2 cellular contexts compared by ENCODE assay signal in the genomic region with DNA sequence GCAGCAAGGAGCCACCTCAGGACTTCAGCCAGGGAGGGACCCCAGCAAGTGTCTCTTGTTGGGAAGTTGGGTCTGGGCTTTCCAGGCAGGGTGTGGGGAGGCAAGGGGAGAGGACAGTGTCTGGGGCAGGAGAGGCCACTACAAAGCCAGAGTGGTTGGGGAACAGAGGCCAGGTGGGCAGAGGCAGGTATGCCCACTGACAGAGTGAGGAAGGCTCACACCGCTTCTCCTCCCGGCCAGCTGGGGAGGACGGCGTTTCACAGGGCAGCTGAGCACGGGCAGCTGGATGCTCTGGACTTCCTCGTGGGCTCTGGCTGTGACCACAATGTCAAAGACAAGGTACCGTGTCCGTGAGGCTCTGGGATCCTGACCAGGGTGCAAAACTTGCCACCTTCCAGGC.
TF ChIP-seq lines count a peak whose summit lies in the region.

No MANE protein-coding gene starts in this region.

TF ChIP-seq in IMR-90, 13 proteins besides CTCF, POLR2A, EP300 and RAD21:
- TF ChIP-seq FOS (IDR thresholded peaks at IDR 0.05; ENCODE audit: low read depth, low read length) = no peak
- TF ChIP-seq RFX5 (IDR thresholded peaks at IDR 0.05; ENCODE audit: low read depth, low read length) = no peak
- no peak for TF ChIP-seq MXI1 (IDR thresholded peaks at IDR 0.05; ENCODE audit: borderline replicate concordance, low read depth, low read length)
- TF ChIP-seq, protein P1, sequence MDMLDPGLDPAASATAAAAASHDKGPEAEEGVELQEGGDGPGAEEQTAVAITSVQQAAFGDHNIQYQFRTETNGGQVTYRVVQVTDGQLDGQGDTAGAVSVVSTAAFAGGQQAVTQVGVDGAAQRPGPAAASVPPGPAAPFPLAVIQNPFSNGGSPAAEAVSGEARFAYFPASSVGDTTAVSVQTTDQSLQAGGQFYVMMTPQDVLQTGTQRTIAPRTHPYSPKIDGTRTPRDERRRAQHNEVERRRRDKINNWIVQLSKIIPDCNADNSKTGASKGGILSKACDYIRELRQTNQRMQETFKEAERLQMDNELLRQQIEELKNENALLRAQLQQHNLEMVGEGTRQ (IDR thresholded peaks at IDR 0.05; ENCODE audit: low read depth, low read length) = no peak
- no peak for TF ChIP-seq BHLHE40 (IDR thresholded peaks at IDR 0.05; ENCODE audit: low read depth, low read length)
- no peak for TF ChIP-seq MAZ (IDR thresholded peaks at IDR 0.05; ENCODE audit: borderline replicate concordance, low read depth, low read length)
- TF ChIP-seq MAFK (IDR thresholded peaks at IDR 0.05; ENCODE audit: low read depth, low read length) = no peak
- TF ChIP-seq CEBPB (IDR thresholded peaks at IDR 0.05; ENCODE audit: low read depth, low read length) = no peak
- TF ChIP-seq RCOR1 (IDR thresholded peaks at IDR 0.05; ENCODE audit: insufficient replicate concordance, low read length) = no peak
TF ChIP-seq in IMR-90: peak in this region for 0.

TF ChIP-seq in H1, 55 proteins besides CTCF, POLR2A, EP300 and RAD21:
- TF ChIP-seq KDM1A (IDR thresholded peaks at IDR 0.05; ENCODE audit: borderline replicate concordance, low read length) (no peak), TBP (IDR thresholded peaks at IDR 0.05; ENCODE audit: low read depth, low read length) (no peak), CHD1 (IDR thresholded peaks at IDR 0.05; ENCODE audit: low read depth, low read length) (no peak), RFX5 (IDR thresholded peaks at IDR 0.05; ENCODE audit: borderline replicate concordance, low read depth, low read length) (no peak), YY1 (IDR thresholded peaks at IDR 0.05; ENCODE audit: low read depth, low read length) (no peak), CEBPB (IDR thresholded peaks at IDR 0.05; ENCODE audit: low read depth, low read length) (no peak), SIX5 (IDR thresholded peaks at IDR 0.05; ENCODE audit: low read depth, low read length) (no peak), GABPA (IDR thresholded peaks at IDR 0.05; ENCODE audit: borderline replicate concordance, insufficient read depth, low read length) (no peak), POU5F1 (IDR thresholded peaks at IDR 0.05; ENCODE audit: low read depth, low read length) (no peak), NRF1 (IDR thresholded peaks at IDR 0.05; ENCODE audit: low read depth, low read length) (no peak), TAF7 (optimal IDR thresholded peaks at IDR 0.05; ENCODE audit: borderline replicate concordance, low read depth, low read length) (no peak), NANOG (IDR thresholded peaks at IDR 0.05; ENCODE audit: insufficient read depth, low read depth, low read length, poor library complexity, severe bottlenecking) (no peak), CREB1 (IDR thresholded peaks at IDR 0.05) (no peak)
- TF ChIP-seq, protein P2, sequence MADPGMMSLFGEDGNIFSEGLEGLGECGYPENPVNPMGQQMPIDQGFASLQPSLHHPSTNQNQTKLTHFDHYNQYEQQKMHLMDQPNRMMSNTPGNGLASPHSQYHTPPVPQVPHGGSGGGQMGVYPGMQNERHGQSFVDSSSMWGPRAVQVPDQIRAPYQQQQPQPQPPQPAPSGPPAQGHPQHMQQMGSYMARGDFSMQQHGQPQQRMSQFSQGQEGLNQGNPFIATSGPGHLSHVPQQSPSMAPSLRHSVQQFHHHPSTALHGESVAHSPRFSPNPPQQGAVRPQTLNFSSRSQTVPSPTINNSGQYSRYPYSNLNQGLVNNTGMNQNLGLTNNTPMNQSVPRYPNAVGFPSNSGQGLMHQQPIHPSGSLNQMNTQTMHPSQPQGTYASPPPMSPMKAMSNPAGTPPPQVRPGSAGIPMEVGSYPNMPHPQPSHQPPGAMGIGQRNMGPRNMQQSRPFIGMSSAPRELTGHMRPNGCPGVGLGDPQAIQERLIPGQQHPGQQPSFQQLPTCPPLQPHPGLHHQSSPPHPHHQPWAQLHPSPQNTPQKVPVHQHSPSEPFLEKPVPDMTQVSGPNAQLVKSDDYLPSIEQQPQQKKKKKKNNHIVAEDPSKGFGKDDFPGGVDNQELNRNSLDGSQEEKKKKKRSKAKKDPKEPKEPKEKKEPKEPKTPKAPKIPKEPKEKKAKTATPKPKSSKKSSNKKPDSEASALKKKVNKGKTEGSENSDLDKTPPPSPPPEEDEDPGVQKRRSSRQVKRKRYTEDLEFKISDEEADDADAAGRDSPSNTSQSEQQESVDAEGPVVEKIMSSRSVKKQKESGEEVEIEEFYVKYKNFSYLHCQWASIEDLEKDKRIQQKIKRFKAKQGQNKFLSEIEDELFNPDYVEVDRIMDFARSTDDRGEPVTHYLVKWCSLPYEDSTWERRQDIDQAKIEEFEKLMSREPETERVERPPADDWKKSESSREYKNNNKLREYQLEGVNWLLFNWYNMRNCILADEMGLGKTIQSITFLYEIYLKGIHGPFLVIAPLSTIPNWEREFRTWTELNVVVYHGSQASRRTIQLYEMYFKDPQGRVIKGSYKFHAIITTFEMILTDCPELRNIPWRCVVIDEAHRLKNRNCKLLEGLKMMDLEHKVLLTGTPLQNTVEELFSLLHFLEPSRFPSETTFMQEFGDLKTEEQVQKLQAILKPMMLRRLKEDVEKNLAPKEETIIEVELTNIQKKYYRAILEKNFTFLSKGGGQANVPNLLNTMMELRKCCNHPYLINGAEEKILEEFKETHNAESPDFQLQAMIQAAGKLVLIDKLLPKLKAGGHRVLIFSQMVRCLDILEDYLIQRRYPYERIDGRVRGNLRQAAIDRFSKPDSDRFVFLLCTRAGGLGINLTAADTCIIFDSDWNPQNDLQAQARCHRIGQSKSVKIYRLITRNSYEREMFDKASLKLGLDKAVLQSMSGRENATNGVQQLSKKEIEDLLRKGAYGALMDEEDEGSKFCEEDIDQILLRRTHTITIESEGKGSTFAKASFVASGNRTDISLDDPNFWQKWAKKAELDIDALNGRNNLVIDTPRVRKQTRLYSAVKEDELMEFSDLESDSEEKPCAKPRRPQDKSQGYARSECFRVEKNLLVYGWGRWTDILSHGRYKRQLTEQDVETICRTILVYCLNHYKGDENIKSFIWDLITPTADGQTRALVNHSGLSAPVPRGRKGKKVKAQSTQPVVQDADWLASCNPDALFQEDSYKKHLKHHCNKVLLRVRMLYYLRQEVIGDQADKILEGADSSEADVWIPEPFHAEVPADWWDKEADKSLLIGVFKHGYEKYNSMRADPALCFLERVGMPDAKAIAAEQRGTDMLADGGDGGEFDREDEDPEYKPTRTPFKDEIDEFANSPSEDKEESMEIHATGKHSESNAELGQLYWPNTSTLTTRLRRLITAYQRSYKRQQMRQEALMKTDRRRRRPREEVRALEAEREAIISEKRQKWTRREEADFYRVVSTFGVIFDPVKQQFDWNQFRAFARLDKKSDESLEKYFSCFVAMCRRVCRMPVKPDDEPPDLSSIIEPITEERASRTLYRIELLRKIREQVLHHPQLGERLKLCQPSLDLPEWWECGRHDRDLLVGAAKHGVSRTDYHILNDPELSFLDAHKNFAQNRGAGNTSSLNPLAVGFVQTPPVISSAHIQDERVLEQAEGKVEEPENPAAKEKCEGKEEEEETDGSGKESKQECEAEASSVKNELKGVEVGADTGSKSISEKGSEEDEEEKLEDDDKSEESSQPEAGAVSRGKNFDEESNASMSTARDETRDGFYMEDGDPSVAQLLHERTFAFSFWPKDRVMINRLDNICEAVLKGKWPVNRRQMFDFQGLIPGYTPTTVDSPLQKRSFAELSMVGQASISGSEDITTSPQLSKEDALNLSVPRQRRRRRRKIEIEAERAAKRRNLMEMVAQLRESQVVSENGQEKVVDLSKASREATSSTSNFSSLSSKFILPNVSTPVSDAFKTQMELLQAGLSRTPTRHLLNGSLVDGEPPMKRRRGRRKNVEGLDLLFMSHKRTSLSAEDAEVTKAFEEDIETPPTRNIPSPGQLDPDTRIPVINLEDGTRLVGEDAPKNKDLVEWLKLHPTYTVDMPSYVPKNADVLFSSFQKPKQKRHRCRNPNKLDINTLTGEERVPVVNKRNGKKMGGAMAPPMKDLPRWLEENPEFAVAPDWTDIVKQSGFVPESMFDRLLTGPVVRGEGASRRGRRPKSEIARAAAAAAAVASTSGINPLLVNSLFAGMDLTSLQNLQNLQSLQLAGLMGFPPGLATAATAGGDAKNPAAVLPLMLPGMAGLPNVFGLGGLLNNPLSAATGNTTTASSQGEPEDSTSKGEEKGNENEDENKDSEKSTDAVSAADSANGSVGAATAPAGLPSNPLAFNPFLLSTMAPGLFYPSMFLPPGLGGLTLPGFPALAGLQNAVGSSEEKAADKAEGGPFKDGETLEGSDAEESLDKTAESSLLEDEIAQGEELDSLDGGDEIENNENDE (IDR thresholded peaks at IDR 0.05; ENCODE audit: insufficient replicate concordance, low read length) = no peak
- TF ChIP-seq, protein P3, sequence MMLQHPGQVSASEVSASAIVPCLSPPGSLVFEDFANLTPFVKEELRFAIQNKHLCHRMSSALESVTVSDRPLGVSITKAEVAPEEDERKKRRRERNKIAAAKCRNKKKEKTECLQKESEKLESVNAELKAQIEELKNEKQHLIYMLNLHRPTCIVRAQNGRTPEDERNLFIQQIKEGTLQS (IDR thresholded peaks at IDR 0.05; ENCODE audit: insufficient read depth, low read depth, low read length) = no peak
- TF ChIP-seq, protein P4, sequence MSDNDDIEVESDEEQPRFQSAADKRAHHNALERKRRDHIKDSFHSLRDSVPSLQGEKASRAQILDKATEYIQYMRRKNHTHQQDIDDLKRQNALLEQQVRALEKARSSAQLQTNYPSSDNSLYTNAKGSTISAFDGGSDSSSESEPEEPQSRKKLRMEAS (IDR thresholded peaks at IDR 0.05) = no peak
